In genomic region chr9:16602494-16602893, GRCh38 we compare ENCODE assay signal across 24 cellular contexts.
DNase-seq lines count a peak whose midpoint lies in the region; ATAC-seq and TF ChIP-seq lines count a peak whose summit lies in the region.
"Had no signal": no experiment of that assay in that cellular context is flagged by ENCODE, and none has a peak within 500 bp of the region (broad histone marks: within the 10 kb centered on the region; RNA-seq: fewer than 3 reads in every experiment).

No MANE protein-coding gene starts in this region.

- H3K36me3 Mint-ChIP-seq in natural killer cell (no peaks in the 10 kb centered on the region), mesothelial cell of epicardium (no peaks in the 10 kb centered on the region)
- H3K36me3 Mint-ChIP-seq: IgD-negative memory B cell had no signal

- POLR2A ChIA-PET in IMR-90 (lab: Charles Lee; ENCODE audit: unreplicated experiment) = no interaction called here
- POLR2A ChIA-PET in SK-N-SH (lab: Yijun Ruan, JAX) = no interaction called here

- TF ChIP-seq POLR2A in IMR-90 (IDR thresholded peaks at IDR 0.05; ENCODE audit: low read depth, low read length) (no peak), gastrocnemius medialis (IDR thresholded peaks at IDR 0.05) (no peak)

- H3K79me2 ChIP-seq in SK-N-SH (ENCODE audit: insufficient read depth) = peaks cover 17% of the 10 kb centered on the region; the same call in 1 of the 2 replicates

- no peak overlapping the region for H2BK120ac ChIP-seq in IMR-90 (ENCODE audit: low read depth, low read length)

- BruUV-seq in IMR-90 (replicated peaks; lab: Mats Ljungman, UMichigan) = no TSS peak

- dilution Hi-C loops in IMR-90 (cut with HindIII; ENCODE audit: low sequenced_read_pairs, unreplicated experiment) = no loop called here

- in situ Hi-C loops in IMR-90 (cut with MboI; ENCODE audit: low sequenced_read_pairs) (no loop called here), gastrocnemius medialis (cut with MboI; ENCODE audit: low sequenced_read_pairs in 4 of 4) (no loop called here)

- no peak overlapping the region for H3K23ac ChIP-seq in IMR-90 (ENCODE audit: low read depth, low read length)

- H3K27ac Mint-ChIP-seq in natural killer cell = no peak overlapping the region
- no peak overlapping the region for H3K27ac Mint-ChIP-seq in mesothelial cell of epicardium
- H3K27ac Mint-ChIP-seq: CD4-positive, alpha-beta T cell; IgD-negative memory B cell had no signal

- H3K56ac ChIP-seq in IMR-90 (ENCODE audit: extremely low read depth, insufficient read depth, low read length) = no peak overlapping the region

- no peaks in the 10 kb centered on the region for H3K27me3 ChIP-seq in BLaER1 treated with 17β-estradiol and CSF1 and Interleukin-3, amounts not matched to agents 10 nM and 100 nM
- no peaks in the 10 kb centered on the region for H3K27me3 ChIP-seq in IMR-90 (ENCODE audit: control insufficient read depth, insufficient read depth, low read length)
- H3K27me3 ChIP-seq in SK-N-SH (ENCODE audit: insufficient read depth) = no peaks in the 10 kb centered on the region
- H3K27me3 ChIP-seq in gastrocnemius medialis = no peaks in the 10 kb centered on the region
- H3K27me3 ChIP-seq: BE2C, MG63 had no signal

- TF ChIP-seq RAD21 in IMR-90 (IDR thresholded peaks at IDR 0.05; ENCODE audit: low read length) = no peak
- no peak for TF ChIP-seq RAD21 in SK-N-SH (IDR thresholded peaks at IDR 0.05; ENCODE audit: low read length)

- intact Hi-C loops in IMR-90 (cut with micrococcal nuclease) = no loop called here
- intact Hi-C loops in natural killer cell (cut with micrococcal nuclease) = no loop called here
- intact Hi-C loops in gastrocnemius medialis (cut with DNase I; ENCODE audit: low total_unique reads) = no loop called here

- H3K4me1 Mint-ChIP-seq in natural killer cell (peaks cover 23 to 27% of the 10 kb centered on the region in 2 donors), mesothelial cell of epicardium (peaks cover 11% of the 10 kb centered on the region)
- H3K4me1 Mint-ChIP-seq: IgD-negative memory B cell had no signal

- H3K36me3 ChIP-seq in BLaER1 treated with 17β-estradiol and CSF1 and Interleukin-3, amounts not matched to agents 10 nM and 100 nM = peaks cover 0 to 16% (median 0%) of the 10 kb centered on the region in 11 experiments; a peak in 4 of 22 replicates
- H3K36me3 ChIP-seq in IMR-90 (ENCODE audit: control insufficient read depth, insufficient read depth, low read length) (no peaks in the 10 kb centered on the region), SK-N-SH (replicated peaks in 1 of 2; ENCODE audit: control insufficient read depth in 1 of 2, insufficient read depth in 2 of 2, low read length in 1 of 2) (peaks cover 0 to 9% of the 10 kb centered on the region in 2 experiments), gastrocnemius medialis (no peaks in the 10 kb centered on the region)
- H3K36me3 ChIP-seq: BE2C, MG63 had no signal

- no peaks in the 10 kb centered on the region for H3K27me3 Mint-ChIP-seq in natural killer cell (ENCODE audit: low read depth in 2 of 2)
- H3K27me3 Mint-ChIP-seq in mesothelial cell of epicardium (ENCODE audit: low read depth) = no peaks in the 10 kb centered on the region
- H3K27me3 Mint-ChIP-seq: CD4-positive, alpha-beta T cell; IgD-negative memory B cell had no signal

- ATAC-seq in IMR-90 (ENCODE audit: low read depth) (no peak), natural killer cell (peak in 2 of 3 donors; percentile 32 to 70), gastrocnemius medialis (no peak)
- ATAC-seq: Panc1 had no signal

- H2BK5ac ChIP-seq in IMR-90 (ENCODE audit: low read depth, low read length, poor library complexity, severe bottlenecking) = no peak overlapping the region

- peaks cover 0 to 12% (median 9%) of the 10 kb centered on the region in 11 experiments; a peak in 12 of 22 replicates for H3K9me3 ChIP-seq in BLaER1 treated with 17β-estradiol and CSF1 and Interleukin-3, amounts not matched to agents 10 nM and 100 nM (replicated peaks in 1 of 11)
- H3K9me3 ChIP-seq in IMR-90 (ENCODE audit: control insufficient read depth, insufficient read depth, low read length) (no peaks in the 10 kb centered on the region), SK-N-SH (no peaks in the 10 kb centered on the region), gastrocnemius medialis (no peaks in the 10 kb centered on the region)
- H3K9me3 ChIP-seq: BE2C, MG63 had no signal

- H3K4me3 Mint-ChIP-seq in natural killer cell (no peak overlapping the region), mesothelial cell of epicardium (no peak overlapping the region)
- H3K4me3 Mint-ChIP-seq: CD4-positive, alpha-beta T cell; IgD-negative memory B cell had no signal

- no peak for TF ChIP-seq CTCF in IMR-90 (conservative IDR thresholded peaks at IDR 0.05; ENCODE audit: low read depth, low read length)
- TF ChIP-seq CTCF in natural killer cell (IDR thresholded peaks at IDR 0.05) = no peak
- no peak for TF ChIP-seq CTCF in SK-N-SH (IDR thresholded peaks at IDR 0.05)
- no peak for TF ChIP-seq CTCF in mesothelial cell of epicardium (IDR thresholded peaks at IDR 0.05; ENCODE audit: unreplicated experiment)
- TF ChIP-seq CTCF in gastrocnemius medialis (IDR thresholded peaks at IDR 0.05 in 4 of 5, conservative IDR thresholded peaks at IDR 0.05 in 1 of 5) = no peak

- no peak overlapping the region for H4K91ac ChIP-seq in IMR-90 (ENCODE audit: insufficient read depth, low read depth, low read length)

- no peaks in the 10 kb centered on the region for H4K20me1 ChIP-seq in BLaER1 treated with 17β-estradiol and CSF1 and Interleukin-3, amounts not matched to agents 10 nM and 100 nM
- H4K20me1 ChIP-seq in IMR-90 (ENCODE audit: insufficient read depth, low read length) = no peaks in the 10 kb centered on the region
- H4K20me1 ChIP-seq in SK-N-SH (ENCODE audit: insufficient read depth) = no peaks in the 10 kb centered on the region

- H2AK5ac ChIP-seq in IMR-90 (ENCODE audit: low read depth, low read length) = no peak overlapping the region

- H3K79me1 ChIP-seq in IMR-90 (ENCODE audit: low read depth in 1 of 2, low read length in 2 of 2) = peaks cover 22 to 27% of the 10 kb centered on the region in 2 experiments

- no peak overlapping the region for H3K4me3 ChIP-seq in BLaER1 treated with 17β-estradiol and CSF1 and Interleukin-3, amounts not matched to agents 10 nM and 100 nM
- H3K4me3 ChIP-seq in IMR-90 (ENCODE audit: insufficient read depth, low read depth, low read length) (no peak overlapping the region), SK-N-SH (ENCODE audit: low read depth in 2 of 2, low read length in 1 of 2) (no peak overlapping the region), gastrocnemius medialis (no peak overlapping the region)
- H3K4me3 ChIP-seq: MG63 had no signal

- no peak overlapping the region for H2AK9ac ChIP-seq in IMR-90 (replicated peaks; ENCODE audit: low read depth, low read length, poor library complexity)

- H4K8ac ChIP-seq in IMR-90 (ENCODE audit: low read depth in 2 of 2, low read length in 2 of 2) = no peak overlapping the region

- no peak overlapping the region for H2BK15ac ChIP-seq in IMR-90 (ENCODE audit: low read depth, low read length)

- no peaks in the 10 kb centered on the region for H3K9me3 Mint-ChIP-seq in natural killer cell
- H3K9me3 Mint-ChIP-seq in mesothelial cell of epicardium = no peaks in the 10 kb centered on the region
- H3K9me3 Mint-ChIP-seq: CD4-positive, alpha-beta T cell had no signal

- TF ChIP-seq EP300 in SK-N-SH (IDR thresholded peaks at IDR 0.05; ENCODE audit: borderline replicate concordance in 1 of 2, low read depth in 1 of 2, low read length in 1 of 2) = no peak

- H3K4me2 ChIP-seq in BLaER1 treated with 17β-estradiol and CSF1 and Interleukin-3, amounts not matched to agents 10 nM and 100 nM = peak overlapping the region in 8 of 11 experiments; percentile 22 to 62 (median 55); a peak in 16 of 22 replicates
- H3K4me2 ChIP-seq in IMR-90 (ENCODE audit: low read depth, low read length) (no peak overlapping the region), SK-N-SH (no peak overlapping the region)

- peaks cover 0 to 27% (median 22%) of the 10 kb centered on the region in 10 experiments; a peak in 16 of 20 replicates for H3K4me1 ChIP-seq in BLaER1 treated with 17β-estradiol and CSF1 and Interleukin-3, amounts not matched to agents 10 nM and 100 nM
- H3K4me1 ChIP-seq in IMR-90 (ENCODE audit: control insufficient read depth, insufficient read depth, low read length) (peaks cover 4% of the 10 kb centered on the region; the same call in 1 of the 2 replicates), SK-N-SH (ENCODE audit: control insufficient read depth in 1 of 2, insufficient read depth in 2 of 2, low read depth in 1 of 2, low read length in 1 of 2) (no peaks in the 10 kb centered on the region; a peak in 2 of 4 replicates), gastrocnemius medialis (no peaks in the 10 kb centered on the region)
- H3K4me1 ChIP-seq: BE2C had no signal

- peak overlapping the region; percentile 0; the same call in 1 of the 2 replicates for H3K4ac ChIP-seq in IMR-90 (ENCODE audit: low read depth, low read length)

- peaks cover 4% of the 10 kb centered on the region; the same call in 1 of the 2 replicates for H3K9me1 ChIP-seq in IMR-90 (ENCODE audit: insufficient read depth, low read length)

- no peak overlapping the region for H3K27ac ChIP-seq in BLaER1 treated with 17β-estradiol and CSF1 and Interleukin-3, amounts not matched to agents 10 nM and 100 nM
- H3K27ac ChIP-seq in IMR-90 (ENCODE audit: insufficient read depth, low read length) (no peak overlapping the region), SK-N-SH (ENCODE audit: low read depth in 2 of 2, low read length in 1 of 2) (no peak overlapping the region), gastrocnemius medialis (no peak overlapping the region)

- H4K5ac ChIP-seq in IMR-90 (ENCODE audit: low read depth, low read length) = no peak overlapping the region

- H2BK20ac ChIP-seq in IMR-90 (ENCODE audit: low read depth, low read length) = no peak overlapping the region

- no peaks in the 10 kb centered on the region for H3K9me2 ChIP-seq in SK-N-SH

- WGBS in IMR-90 (ENCODE audit: extremely low coverage in 2 of 2, insufficient read length in 1 of 2), 2 experiments = no CpG with 5 or more reads among the region's 2 CpGs
- WGBS in SK-N-SH (ENCODE audit: low lambda C conversion rate) = 90% methylated on average over 2 of the region's 2 CpGs

- H3K18ac ChIP-seq in IMR-90 (ENCODE audit: low read depth, low read length) = no peak overlapping the region

- no peak overlapping the region for H3K14ac ChIP-seq in IMR-90 (replicated peaks; ENCODE audit: low read depth, low read length)

- H2AFZ ChIP-seq in IMR-90 (replicated peaks; ENCODE audit: low read length, poor library complexity) = no peak overlapping the region
- H2AFZ ChIP-seq in SK-N-SH (ENCODE audit: low read depth) = no peak overlapping the region

- DNase-seq in IMR-90 (no peak), UCSD-AML1 (lab: John Stamatoyannopoulos, UW; ENCODE audit: unreplicated experiment) (peak; percentile 40), natural killer cell (no peak), SK-N-SH (no peak), mesothelial cell of epicardium (ENCODE audit: low spot score in 2 of 2, unreplicated experiment in 2 of 2) (no peak), gastrocnemius medialis (no peak)
- DNase-seq: BE2C; CD4-positive, alpha-beta T cell; COR-L47; DMS79; HCEC 1CT; Karpas-422; MG63; NCI-H1105; NCI-H146; NCI-H2029; NCI-H2227 treated with DMSO at 0.1 percent for 48 hours; NCI-H510A; NCI-H748 treated with DMSO at 0.1 percent for 48 hours; NK-92 treated with Interleukin-12 subunit alpha and Interleukin-12 subunit beta, amount 100 ng/mL, for 24 hours; SIG-M5 had no signal

- no peaks in the 10 kb centered on the region for H3F3A ChIP-seq in SK-N-SH (replicated peaks; ENCODE audit: insufficient read depth)

- H3K9ac ChIP-seq in BLaER1 treated with 17β-estradiol and CSF1 and Interleukin-3, amounts not matched to agents 10 nM and 100 nM = no peak overlapping the region
- no peak overlapping the region for H3K9ac ChIP-seq in IMR-90 (ENCODE audit: low read depth, low read length)
- no peak overlapping the region for H3K9ac ChIP-seq in SK-N-SH

- CTCF ChIA-PET in IMR-90 (lab: Yijun Ruan, JAX) (no interaction called here), SK-N-SH (lab: Yijun Ruan, JAX) (interaction anchor here (1.0 kb wide), 1 partner anchor 38 kb away, joined by 3 read pairs; no protein-coding TSS in a partner anchor)

Comparison
In these comparisons a context has a peak if more than half of its experiments do, and no peak if none do; other contexts are left out.
1. H3K4me2 ChIP-seq: peak in BLaER1 treated with 17β-estradiol and CSF1 and Interleukin-3, amounts not matched to agents 10 nM and 100 nM (8 of 11); none in IMR-90 (single experiment) and SK-N-SH (single experiment).
2. ATAC-seq: peak in natural killer cell (2 of 3); none in IMR-90 (single experiment) and gastrocnemius medialis (0 of 2).